1 cellular context compared by ENCODE assay signal in genomic region chr1:89072466-89073065, GRCh38. TPM values are rescaled to one million over a fixed set of nuclear protein-coding genes. Genes with fewer than 3 reads are reported as not detected.
"Had no signal": no experiment of that assay in that cellular context is flagged by ENCODE, and none has a peak within 500 bp of the region (broad histone marks: within the 10 kb centered on the region; RNA-seq: fewer than 3 reads in every experiment).

No MANE protein-coding gene starts in this region.

RNA-seq across cellular contexts. Expression of gene GBP1, which starts 7.6 kb away (rescaled TPM):
- total RNA-seq: OCI-LY7 had no signal

RNA-seq across cellular contexts. Expression of gene GBP2, which starts 53.3 kb away (rescaled TPM):
- total RNA-seq: OCI-LY7 had no signal
